1 cellular context compared by ENCODE assay signal in the genomic region with DNA sequence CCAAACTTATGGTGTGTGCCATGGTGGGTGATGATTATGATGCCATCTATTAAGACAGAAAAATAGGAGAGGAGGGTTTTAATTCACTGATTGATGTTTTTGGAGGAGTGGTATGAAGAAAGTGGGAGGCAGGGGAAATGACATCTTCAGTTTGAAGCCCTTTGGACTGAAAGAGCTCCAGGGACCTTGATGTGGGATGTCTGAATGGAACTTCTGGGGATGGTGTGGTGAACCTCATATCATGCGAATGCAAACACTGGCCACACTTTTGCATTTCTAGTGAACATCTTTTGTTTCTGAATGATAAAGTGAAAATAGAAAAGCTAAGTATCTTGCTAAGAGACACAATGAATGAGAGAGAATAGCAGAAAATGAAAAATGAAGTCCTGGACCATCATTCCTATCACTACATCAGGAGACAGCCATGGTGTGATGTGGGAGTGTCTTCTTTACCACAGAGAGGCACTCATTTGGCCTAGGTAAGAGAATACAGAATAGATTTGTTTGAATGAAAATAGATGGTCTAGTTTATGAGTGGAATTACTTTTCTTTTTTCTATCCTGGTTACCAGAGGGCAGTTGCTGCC.
TF ChIP-seq lines count a peak whose summit lies in the region.

No MANE protein-coding gene starts in this region.

TF ChIP-seq in GM12878, 131 proteins besides CTCF, POLR2A, EP300 and RAD21 (continued from another document):
- TF ChIP-seq, protein P1, sequence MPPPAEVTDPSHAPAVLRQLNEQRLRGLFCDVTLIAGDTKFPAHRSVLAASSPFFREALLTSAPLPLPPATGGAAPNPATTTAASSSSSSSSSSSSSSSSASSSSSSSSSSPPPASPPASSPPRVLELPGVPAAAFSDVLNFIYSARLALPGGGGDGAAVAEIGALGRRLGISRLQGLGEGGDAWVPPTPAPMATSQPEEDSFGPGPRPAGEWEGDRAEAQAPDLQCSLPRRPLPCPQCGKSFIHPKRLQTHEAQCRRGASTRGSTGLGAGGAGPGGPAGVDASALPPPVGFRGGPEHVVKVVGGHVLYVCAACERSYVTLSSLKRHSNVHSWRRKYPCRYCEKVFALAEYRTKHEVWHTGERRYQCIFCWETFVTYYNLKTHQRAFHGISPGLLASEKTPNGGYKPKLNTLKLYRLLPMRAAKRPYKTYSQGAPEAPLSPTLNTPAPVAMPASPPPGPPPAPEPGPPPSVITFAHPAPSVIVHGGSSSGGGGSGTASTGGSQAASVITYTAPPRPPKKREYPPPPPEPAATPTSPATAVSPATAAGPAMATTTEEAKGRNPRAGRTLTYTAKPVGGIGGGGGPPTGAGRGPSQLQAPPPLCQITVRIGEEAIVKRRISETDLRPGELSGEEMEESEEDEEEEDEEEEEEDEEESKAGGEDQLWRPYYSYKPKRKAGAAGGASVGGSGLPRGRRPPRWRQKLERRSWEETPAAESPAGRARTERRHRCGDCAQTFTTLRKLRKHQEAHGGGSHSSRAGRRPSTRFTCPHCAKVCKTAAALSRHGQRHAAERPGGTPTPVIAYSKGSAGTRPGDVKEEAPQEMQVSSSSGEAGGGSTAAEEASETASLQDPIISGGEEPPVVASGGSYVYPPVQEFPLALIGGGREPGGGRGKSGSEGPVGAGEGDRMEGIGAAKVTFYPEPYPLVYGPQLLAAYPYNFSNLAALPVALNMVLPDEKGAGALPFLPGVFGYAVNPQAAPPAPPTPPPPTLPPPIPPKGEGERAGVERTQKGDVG (CRISPR knock-in tag; IDR thresholded peaks at IDR 0.05): no peak
- TF ChIP-seq, protein P2, sequence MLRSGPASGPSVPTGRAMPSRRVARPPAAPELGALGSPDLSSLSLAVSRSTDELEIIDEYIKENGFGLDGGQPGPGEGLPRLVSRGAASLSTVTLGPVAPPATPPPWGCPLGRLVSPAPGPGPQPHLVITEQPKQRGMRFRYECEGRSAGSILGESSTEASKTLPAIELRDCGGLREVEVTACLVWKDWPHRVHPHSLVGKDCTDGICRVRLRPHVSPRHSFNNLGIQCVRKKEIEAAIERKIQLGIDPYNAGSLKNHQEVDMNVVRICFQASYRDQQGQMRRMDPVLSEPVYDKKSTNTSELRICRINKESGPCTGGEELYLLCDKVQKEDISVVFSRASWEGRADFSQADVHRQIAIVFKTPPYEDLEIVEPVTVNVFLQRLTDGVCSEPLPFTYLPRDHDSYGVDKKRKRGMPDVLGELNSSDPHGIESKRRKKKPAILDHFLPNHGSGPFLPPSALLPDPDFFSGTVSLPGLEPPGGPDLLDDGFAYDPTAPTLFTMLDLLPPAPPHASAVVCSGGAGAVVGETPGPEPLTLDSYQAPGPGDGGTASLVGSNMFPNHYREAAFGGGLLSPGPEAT (IDR thresholded peaks at IDR 0.05; ENCODE audit: low read depth): no peak
- TF ChIP-seq, protein P3, sequence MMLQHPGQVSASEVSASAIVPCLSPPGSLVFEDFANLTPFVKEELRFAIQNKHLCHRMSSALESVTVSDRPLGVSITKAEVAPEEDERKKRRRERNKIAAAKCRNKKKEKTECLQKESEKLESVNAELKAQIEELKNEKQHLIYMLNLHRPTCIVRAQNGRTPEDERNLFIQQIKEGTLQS (IDR thresholded peaks at IDR 0.05; ENCODE audit: borderline replicate concordance, extremely low read depth, low read depth, low read length): no peak
- no peak for TF ChIP-seq CBFB (IDR thresholded peaks at IDR 0.05; ENCODE audit: low read depth)
- TF ChIP-seq BHLHE40 (IDR thresholded peaks at IDR 0.05; ENCODE audit: borderline replicate concordance in 1 of 2, low read depth in 2 of 2, low read length in 1 of 2): no peak
- no peak for TF ChIP-seq ZNF274 (IDR thresholded peaks at IDR 0.05; ENCODE audit: insufficient read depth, insufficient read length)
- TF ChIP-seq CREM (IDR thresholded peaks at IDR 0.05; ENCODE audit: low read depth): no peak
- no peak for TF ChIP-seq SRF (IDR thresholded peaks at IDR 0.05; ENCODE audit: low read depth in 2 of 2, low read length in 2 of 2)
- TF ChIP-seq CHD4 (IDR thresholded peaks at IDR 0.05): no peak
- TF ChIP-seq, protein P4, sequence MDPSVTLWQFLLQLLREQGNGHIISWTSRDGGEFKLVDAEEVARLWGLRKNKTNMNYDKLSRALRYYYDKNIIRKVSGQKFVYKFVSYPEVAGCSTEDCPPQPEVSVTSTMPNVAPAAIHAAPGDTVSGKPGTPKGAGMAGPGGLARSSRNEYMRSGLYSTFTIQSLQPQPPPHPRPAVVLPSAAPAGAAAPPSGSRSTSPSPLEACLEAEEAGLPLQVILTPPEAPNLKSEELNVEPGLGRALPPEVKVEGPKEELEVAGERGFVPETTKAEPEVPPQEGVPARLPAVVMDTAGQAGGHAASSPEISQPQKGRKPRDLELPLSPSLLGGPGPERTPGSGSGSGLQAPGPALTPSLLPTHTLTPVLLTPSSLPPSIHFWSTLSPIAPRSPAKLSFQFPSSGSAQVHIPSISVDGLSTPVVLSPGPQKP (IDR thresholded peaks at IDR 0.05; ENCODE audit: low read depth, low read length): no peak
- TF ChIP-seq HDAC6 (IDR thresholded peaks at IDR 0.05; ENCODE audit: unreplicated experiment): no peak
- TF ChIP-seq KDM1A (IDR thresholded peaks at IDR 0.05; ENCODE audit: borderline replicate concordance): no peak
- no peak for TF ChIP-seq SREBF1 (IDR thresholded peaks at IDR 0.05; ENCODE audit: low read length)
- TF ChIP-seq POU2F2 (IDR thresholded peaks at IDR 0.05; ENCODE audit: borderline replicate concordance, low read depth, low read length): 0 out of 3 replicates have a peak, but pooled peaks have one; percentile 16
- TF ChIP-seq TARDBP (IDR thresholded peaks at IDR 0.05; ENCODE audit: borderline replicate concordance): no peak
